In genomic region chr7:17506090-17506489, GRCh38 we compare ENCODE assay signal across 11 cellular contexts.
DNase-seq lines count a peak whose midpoint lies in the region; ATAC-seq, FAIRE-seq and TF ChIP-seq lines count a peak whose summit lies in the region.
"Had no signal": no experiment of that assay in that cellular context is flagged by ENCODE, and none has a peak within 500 bp of the region (broad histone marks: within the 10 kb centered on the region; RNA-seq: fewer than 3 reads in every experiment).

No MANE protein-coding gene starts in this region.

- no peak for FAIRE-seq in RCC 7860 (lab: Jason Lieb, UNC)

- H3K9me3 ChIP-seq in endodermal cell (ENCODE audit: control insufficient read depth, low read length): no peaks in the 10 kb centered on the region

- H3K4me1 Mint-ChIP-seq in activated T-helper 1 cell treated with anti-CD3 and anti-CD28 coated beads, Interleukin-12 subunit alpha, Interleukin-12 subunit beta, Interleukin-2, Interleukin-4 antibody, amounts not matched to agents 30 ng/mL and 10 ng/mL and 1 ng/mL, durations not matched to agents 14 hours and 24 hours and 36 hours (ENCODE audit: low read depth): no peaks in the 10 kb centered on the region
- H3K4me1 Mint-ChIP-seq in endodermal cell: peaks cover 7% of the 10 kb centered on the region
- H3K4me1 Mint-ChIP-seq in activated naive CD8-positive, alpha-beta T cell treated with anti-CD3 and anti-CD28 coated beads for 36 hours: no peaks in the 10 kb centered on the region

- no peak for TF ChIP-seq CTCF in choroid plexus epithelial cell (conservative IDR thresholded peaks at IDR 0.05; ENCODE audit: low read depth, low read length)
- TF ChIP-seq CTCF in endodermal cell (conservative IDR thresholded peaks at IDR 0.05): no peak

- H3K4me1 ChIP-seq in ACC112 (ENCODE audit: control insufficient read depth, insufficient read depth, low read length, unreplicated experiment) (peaks cover 46% of the 10 kb centered on the region), endodermal cell (ENCODE audit: control insufficient read depth, insufficient read depth, low read length) (no peaks in the 10 kb centered on the region)

- peak; percentile 73 for ATAC-seq in GM19351 (IDR thresholded peaks at IDR 0.05; ENCODE audit: unreplicated experiment)
- peak; percentile 66 for ATAC-seq in HG03135 (IDR thresholded peaks at IDR 0.05; ENCODE audit: unreplicated experiment)
- ATAC-seq: HCT116 had no signal

- no peaks in the 10 kb centered on the region for H3K79me2 ChIP-seq in ACC112 (ENCODE audit: control insufficient read depth, insufficient read depth, low read length, unreplicated experiment)

- H3K36me3 ChIP-seq in ACC112 (ENCODE audit: insufficient read depth, low read length) (no peaks in the 10 kb centered on the region), endodermal cell (ENCODE audit: control insufficient read depth, insufficient read depth, low read length) (no peaks in the 10 kb centered on the region)

- no peak overlapping the region for H3K4me3 Mint-ChIP-seq in activated T-helper 1 cell treated with anti-CD3 and anti-CD28 coated beads, Interleukin-12 subunit alpha, Interleukin-12 subunit beta, Interleukin-2, Interleukin-4 antibody, amounts not matched to agents 30 ng/mL and 10 ng/mL and 1 ng/mL, durations not matched to agents 14 hours and 24 hours and 36 hours
- no peak overlapping the region for H3K4me3 Mint-ChIP-seq in endodermal cell
- no peak overlapping the region for H3K4me3 Mint-ChIP-seq in activated naive CD8-positive, alpha-beta T cell treated with anti-CD3 and anti-CD28 coated beads for 36 hours
- H3K4me3 Mint-ChIP-seq: dendritic cell treated with granulocyte-macrophage colony-stimulating factor and Interleukin-4, amounts not matched to agents 40 ng/mL and 50 ng/mL, for 4 days had no signal

- intact Hi-C loops in activated T-helper 1 cell treated with anti-CD3 and anti-CD28 coated beads, Interleukin-12 subunit alpha, Interleukin-12 subunit beta, Interleukin-2, Interleukin-4 antibody, amounts not matched to agents 30 ng/mL and 10 ng/mL and 1 ng/mL, durations not matched to agents 14 hours and 24 hours and 36 hours (cut with micrococcal nuclease): no loop called here

- H3K27me3 ChIP-seq in ACC112 (ENCODE audit: insufficient read depth, low read length) (no peaks in the 10 kb centered on the region), endodermal cell (ENCODE audit: control insufficient read depth, insufficient read depth, low read length, poor library complexity, severe bottlenecking) (no peaks in the 10 kb centered on the region)

- H3K27ac ChIP-seq in ACC112 (ENCODE audit: low read depth, low read length) (peak overlapping the region; percentile 17), endodermal cell (ENCODE audit: low read depth, low read length) (no peak overlapping the region)

- peak overlapping the region; percentile 90 for H2AFZ ChIP-seq in ACC112 (ENCODE audit: low read length, unreplicated experiment)

- H3K9ac ChIP-seq in endodermal cell (ENCODE audit: extremely low read depth, low read length, poor library complexity, severe bottlenecking): no peak overlapping the region

- WGBS in endodermal cell (ENCODE audit: insufficient coverage in 1 of 2, insufficient read length in 1 of 2), 2 experiments: 62 to 100% methylated on average over 1 to 3 of the region's 3 CpGs

- H3K4me3 ChIP-seq in ACC112 (ENCODE audit: low read depth, low read length): peak overlapping the region; percentile 67
- H3K4me3 ChIP-seq in choroid plexus epithelial cell (ENCODE audit: low read depth, low read length): peak overlapping the region; percentile 17
- H3K4me3 ChIP-seq in endodermal cell (ENCODE audit: low read length): no peak overlapping the region

- DNase-seq in choroid plexus epithelial cell (ENCODE audit: low read depth): peak; percentile 74
- DNase-seq in RCC 7860 (ENCODE audit: low spot score): no peak
- DNase-seq in activated T-helper 1 cell treated with anti-CD3 and anti-CD28 coated beads, Interleukin-12 subunit alpha, Interleukin-12 subunit beta, Interleukin-2, Interleukin-4 antibody, amounts not matched to agents 30 ng/mL and 10 ng/mL and 1 ng/mL, durations not matched to agents 14 hours and 24 hours and 36 hours (ENCODE audit: low spot score): no peak
- no peak for DNase-seq in endodermal cell
- no peak for DNase-seq in activated naive CD8-positive, alpha-beta T cell treated with anti-CD3 and anti-CD28 coated beads for 36 hours
- DNase-seq: NCI-H524 had no signal

- no peaks in the 10 kb centered on the region for H3K27me3 Mint-ChIP-seq in activated T-helper 1 cell treated with anti-CD3 and anti-CD28 coated beads, Interleukin-12 subunit alpha, Interleukin-12 subunit beta, Interleukin-2, Interleukin-4 antibody, amounts not matched to agents 30 ng/mL and 10 ng/mL and 1 ng/mL, durations not matched to agents 14 hours and 24 hours and 36 hours (ENCODE audit: insufficient read depth)
- no peaks in the 10 kb centered on the region for H3K27me3 Mint-ChIP-seq in endodermal cell (ENCODE audit: insufficient read depth)
- H3K27me3 Mint-ChIP-seq in activated naive CD8-positive, alpha-beta T cell treated with anti-CD3 and anti-CD28 coated beads for 36 hours: no peaks in the 10 kb centered on the region
- H3K27me3 Mint-ChIP-seq: dendritic cell treated with granulocyte-macrophage colony-stimulating factor and Interleukin-4, amounts not matched to agents 40 ng/mL and 50 ng/mL, for 4 days had no signal

- H3K27ac Mint-ChIP-seq in activated T-helper 1 cell treated with anti-CD3 and anti-CD28 coated beads, Interleukin-12 subunit alpha, Interleukin-12 subunit beta, Interleukin-2, Interleukin-4 antibody, amounts not matched to agents 30 ng/mL and 10 ng/mL and 1 ng/mL, durations not matched to agents 14 hours and 24 hours and 36 hours: no peak overlapping the region
- H3K27ac Mint-ChIP-seq in endodermal cell: no peak overlapping the region
- no peak overlapping the region for H3K27ac Mint-ChIP-seq in activated naive CD8-positive, alpha-beta T cell treated with anti-CD3 and anti-CD28 coated beads for 36 hours
- H3K27ac Mint-ChIP-seq: dendritic cell treated with granulocyte-macrophage colony-stimulating factor and Interleukin-4, amounts not matched to agents 40 ng/mL and 50 ng/mL, for 4 days had no signal

- no peaks in the 10 kb centered on the region for H3K9me3 Mint-ChIP-seq in activated T-helper 1 cell treated with anti-CD3 and anti-CD28 coated beads, Interleukin-12 subunit alpha, Interleukin-12 subunit beta, Interleukin-2, Interleukin-4 antibody, amounts not matched to agents 30 ng/mL and 10 ng/mL and 1 ng/mL, durations not matched to agents 14 hours and 24 hours and 36 hours
- no peaks in the 10 kb centered on the region for H3K9me3 Mint-ChIP-seq in endodermal cell
- H3K9me3 Mint-ChIP-seq in activated naive CD8-positive, alpha-beta T cell treated with anti-CD3 and anti-CD28 coated beads for 36 hours: no peaks in the 10 kb centered on the region
- H3K9me3 Mint-ChIP-seq: dendritic cell treated with granulocyte-macrophage colony-stimulating factor and Interleukin-4, amounts not matched to agents 40 ng/mL and 50 ng/mL, for 4 days had no signal

- H3K36me3 Mint-ChIP-seq in activated T-helper 1 cell treated with anti-CD3 and anti-CD28 coated beads, Interleukin-12 subunit alpha, Interleukin-12 subunit beta, Interleukin-2, Interleukin-4 antibody, amounts not matched to agents 30 ng/mL and 10 ng/mL and 1 ng/mL, durations not matched to agents 14 hours and 24 hours and 36 hours (ENCODE audit: low read depth): no peaks in the 10 kb centered on the region
- H3K36me3 Mint-ChIP-seq in endodermal cell (ENCODE audit: low read depth): no peaks in the 10 kb centered on the region
- H3K36me3 Mint-ChIP-seq in activated naive CD8-positive, alpha-beta T cell treated with anti-CD3 and anti-CD28 coated beads for 36 hours: no peaks in the 10 kb centered on the region
